Comparison of ENCODE assay signal across 12 cellular contexts in genomic region chr16:4488486-4488967, GRCh38. TPM values are rescaled to one million over a fixed set of nuclear protein-coding genes. Genes with fewer than 3 reads are reported as not detected.
DNase-seq lines count a peak whose midpoint lies in the region; ATAC-seq and TF ChIP-seq lines count a peak whose summit lies in the region.
"Had no signal": no experiment of that assay in that cellular context is flagged by ENCODE, and none has a peak within 500 bp of the region (broad histone marks: within the 10 kb centered on the region; RNA-seq: fewer than 3 reads in every experiment).

No MANE protein-coding gene starts in this region.

- no peak overlapping the region for H3K27ac ChIP-seq in colonic mucosa

- H3K9me3 Mint-ChIP-seq in stimulated activated naive CD8-positive, alpha-beta T cell treated with anti-CD3 and anti-CD28 coated beads, Interleukin-15, Interleukin-2, amounts not matched to agents 100 ng/mL and 50 ng/mL, for 24 hours = no peaks in the 10 kb centered on the region
- no peaks in the 10 kb centered on the region for H3K9me3 Mint-ChIP-seq in activated naive CD8-positive, alpha-beta T cell treated with anti-CD3 and anti-CD28 coated beads, Interleukin-2, amount 10 ng/mL, durations not matched to agents 7 days and 5 days
- no peaks in the 10 kb centered on the region for H3K9me3 Mint-ChIP-seq in memory B cell
- H3K9me3 Mint-ChIP-seq: CD14-positive monocyte; stimulated activated memory B cell treated with anti-CD40 and anti-IgM and Interleukin-4, amounts not matched to agents 10 μg/mL and 1 μg/mL and 100 μg/mL, for 72 hours had no signal

- ATAC-seq in stimulated activated naive CD8-positive, alpha-beta T cell treated with anti-CD3 and anti-CD28 coated beads, Interleukin-15, Interleukin-2, amounts not matched to agents 100 U/mL and 50 U/mL, for 24 hours = no peak
- peak; percentile 84 for ATAC-seq in activated naive CD8-positive, alpha-beta T cell treated with anti-CD3 and anti-CD28 coated beads, Interleukin-2, amount 10 ng/mL, durations not matched to agents 7 days and 5 days (ENCODE audit: low read depth)
- ATAC-seq in memory B cell (ENCODE audit: low read depth) (no peak), HG03039 (IDR thresholded peaks at IDR 0.05; ENCODE audit: unreplicated experiment) (no peak)
- ATAC-seq: stimulated activated memory B cell treated with anti-CD40 and anti-IgM and Interleukin-4, amounts not matched to agents 10 μg/mL and 1 μg/mL and 100 μg/mL, for 72 hours had no signal

- H3K27me3 ChIP-seq in colonic mucosa = no peaks in the 10 kb centered on the region

- no peak overlapping the region for H3K4me3 ChIP-seq in colonic mucosa

- no peaks in the 10 kb centered on the region for H3K4me1 ChIP-seq in colonic mucosa

- H3K4me3 Mint-ChIP-seq in stimulated activated naive CD8-positive, alpha-beta T cell treated with anti-CD3 and anti-CD28 coated beads, Interleukin-15, Interleukin-2, amounts not matched to agents 100 ng/mL and 50 ng/mL, for 24 hours = no peak overlapping the region
- peak overlapping the region; percentile 84 for H3K4me3 Mint-ChIP-seq in activated naive CD8-positive, alpha-beta T cell treated with anti-CD3 and anti-CD28 coated beads, Interleukin-2, amount 10 ng/mL, durations not matched to agents 7 days and 5 days
- no peak overlapping the region for H3K4me3 Mint-ChIP-seq in memory B cell
- H3K4me3 Mint-ChIP-seq: CD14-positive monocyte; stimulated activated memory B cell treated with anti-CD40 and anti-IgM and Interleukin-4, amounts not matched to agents 10 μg/mL and 1 μg/mL and 100 μg/mL, for 72 hours had no signal

- H3K36me3 Mint-ChIP-seq in stimulated activated naive CD8-positive, alpha-beta T cell treated with anti-CD3 and anti-CD28 coated beads, Interleukin-15, Interleukin-2, amounts not matched to agents 100 ng/mL and 50 ng/mL, for 24 hours (ENCODE audit: low read depth) = peaks cover 44% of the 10 kb centered on the region
- H3K36me3 Mint-ChIP-seq in activated naive CD8-positive, alpha-beta T cell treated with anti-CD3 and anti-CD28 coated beads, Interleukin-2, amount 10 ng/mL, durations not matched to agents 7 days and 5 days = peaks cover 26% of the 10 kb centered on the region
- peaks cover 17% of the 10 kb centered on the region for H3K36me3 Mint-ChIP-seq in memory B cell

- intact Hi-C loops in colonic mucosa (cut with DNase I) = no loop called here

- H3K9me3 ChIP-seq in colonic mucosa = no peaks in the 10 kb centered on the region

- no peak for DNase-seq in stimulated activated naive CD8-positive, alpha-beta T cell treated with anti-CD3 and anti-CD28 coated beads, Interleukin-15, Interleukin-2, amounts not matched to agents 100 U/mL and 50 U/mL, for 24 hours
- no peak for DNase-seq in activated naive CD8-positive, alpha-beta T cell treated with anti-CD3 and anti-CD28 coated beads, Interleukin-2, amount 10 ng/mL, durations not matched to agents 7 days and 5 days
- DNase-seq in memory B cell (ENCODE audit: low spot score in 2 of 2) = no peak
- DNase-seq in colonic mucosa = no peak
- DNase-seq in stimulated activated CD4-positive, alpha-beta T cell treated with anti-CD3 and anti-CD28 coated beads, Interleukin-1b, Interleukin-23, amount 100 ng/mL, for 48 hours = no peak
- DNase-seq in AG20443 (ENCODE audit: low spot score) = no peak
- DNase-seq: KG1, NCI-H510A treated with DMSO at 0.1 percent for 48 hours had no signal

- H3K27ac Mint-ChIP-seq in stimulated activated naive CD8-positive, alpha-beta T cell treated with anti-CD3 and anti-CD28 coated beads, Interleukin-15, Interleukin-2, amounts not matched to agents 100 ng/mL and 50 ng/mL, for 24 hours = peak overlapping the region; percentile 92
- H3K27ac Mint-ChIP-seq in activated naive CD8-positive, alpha-beta T cell treated with anti-CD3 and anti-CD28 coated beads, Interleukin-2, amount 10 ng/mL, durations not matched to agents 7 days and 5 days = peak overlapping the region; percentile 97
- peak overlapping the region; percentile 20 for H3K27ac Mint-ChIP-seq in memory B cell
- H3K27ac Mint-ChIP-seq: stimulated activated memory B cell treated with anti-CD40 and anti-IgM and Interleukin-4, amounts not matched to agents 10 μg/mL and 1 μg/mL and 100 μg/mL, for 72 hours had no signal

- no peak for TF ChIP-seq CTCF in colonic mucosa (IDR thresholded peaks at IDR 0.05)

- H3K36me3 ChIP-seq in colonic mucosa = no peaks in the 10 kb centered on the region

- no peaks in the 10 kb centered on the region for H3K27me3 Mint-ChIP-seq in stimulated activated naive CD8-positive, alpha-beta T cell treated with anti-CD3 and anti-CD28 coated beads, Interleukin-15, Interleukin-2, amounts not matched to agents 100 ng/mL and 50 ng/mL, for 24 hours
- H3K27me3 Mint-ChIP-seq in activated naive CD8-positive, alpha-beta T cell treated with anti-CD3 and anti-CD28 coated beads, Interleukin-2, amount 10 ng/mL, durations not matched to agents 7 days and 5 days = no peaks in the 10 kb centered on the region
- no peaks in the 10 kb centered on the region for H3K27me3 Mint-ChIP-seq in memory B cell
- H3K27me3 Mint-ChIP-seq: stimulated activated memory B cell treated with anti-CD40 and anti-IgM and Interleukin-4, amounts not matched to agents 10 μg/mL and 1 μg/mL and 100 μg/mL, for 72 hours had no signal

- H3K4me1 Mint-ChIP-seq in stimulated activated naive CD8-positive, alpha-beta T cell treated with anti-CD3 and anti-CD28 coated beads, Interleukin-15, Interleukin-2, amounts not matched to agents 100 ng/mL and 50 ng/mL, for 24 hours (ENCODE audit: low read depth) = peaks cover 71% of the 10 kb centered on the region
- peaks cover 43% of the 10 kb centered on the region for H3K4me1 Mint-ChIP-seq in activated naive CD8-positive, alpha-beta T cell treated with anti-CD3 and anti-CD28 coated beads, Interleukin-2, amount 10 ng/mL, durations not matched to agents 7 days and 5 days
- peaks cover 11% of the 10 kb centered on the region for H3K4me1 Mint-ChIP-seq in memory B cell

- no peak overlapping the region for H3K9ac ChIP-seq in colonic mucosa (ENCODE audit: low read depth in 2 of 2, low read length in 2 of 2)

- POLR2A ChIA-PET in activated naive CD8-positive, alpha-beta T cell treated with anti-CD3 and anti-CD28 coated beads, Interleukin-2, amount 10 ng/mL, durations not matched to agents 7 days and 5 days (lab: Charles Lee) = interaction anchor here (0.7 to 5.6 kb wide), 4 partner anchors 11 to 49 kb away, joined by 3 to 112 read pairs (median 40); partner anchors contain the start of genes HMOX2 and NMRAL1

RNA-seq across cellular contexts. Expression of gene HMOX2, which starts 12.3 kb away (rescaled TPM):
- total RNA-seq in activated naive CD8-positive, alpha-beta T cell treated with anti-CD3 and anti-CD28 coated beads, Interleukin-2, amount 10 ng/mL, durations not matched to agents 7 days and 5 days = 10 to 100 TPM; 84.5 to 86.9 TPM
- 10 to 100 TPM; 46.8 to 55.7 TPM for total RNA-seq in colonic mucosa

RNA-seq across cellular contexts. Expression of gene NMRAL1, which starts 14.1 kb away (rescaled TPM):
- total RNA-seq in activated naive CD8-positive, alpha-beta T cell treated with anti-CD3 and anti-CD28 coated beads, Interleukin-2, amount 10 ng/mL, durations not matched to agents 7 days and 5 days = 10 to 100 TPM; 64.5 to 64.6 TPM
- total RNA-seq in colonic mucosa = 10 to 100 TPM; 25.8 to 40.2 TPM

RNA-seq across cellular contexts. Expression of gene CDIP1, which starts 50.0 kb away (rescaled TPM):
- total RNA-seq in activated naive CD8-positive, alpha-beta T cell treated with anti-CD3 and anti-CD28 coated beads, Interleukin-2, amount 10 ng/mL, durations not matched to agents 7 days and 5 days = 10 to 100 TPM; 36.3 to 42.1 TPM
- 10 to 100 TPM; 13.1 to 18.4 TPM for total RNA-seq in colonic mucosa

Comparison
In these comparisons a context has a peak if more than half of its experiments do, and no peak if none do; other contexts are left out.
1. H3K27ac Mint-ChIP-seq: peak in every context shown above with its lines; median percentile 97 in activated naive CD8-positive, alpha-beta T cell treated with anti-CD3 and anti-CD28 coated beads, Interleukin-2, amount 10 ng/mL, durations not matched to agents 7 days and 5 days; 92 in stimulated activated naive CD8-positive, alpha-beta T cell treated with anti-CD3 and anti-CD28 coated beads, Interleukin-15, Interleukin-2, amounts not matched to agents 100 ng/mL and 50 ng/mL, for 24 hours; 20 in memory B cell.